21 cellular contexts compared by ENCODE assay signal in genomic region chr1:201807958-201808632, GRCh38. TPM values are rescaled to one million over a fixed set of nuclear protein-coding genes. Genes with fewer than 3 reads are reported as not detected.
DNase-seq lines count a peak whose midpoint lies in the region; ATAC-seq and TF ChIP-seq lines count a peak whose summit lies in the region.
"Had no signal": no experiment of that assay in that cellular context is flagged by ENCODE, and none has a peak within 500 bp of the region (broad histone marks: within the 10 kb centered on the region; RNA-seq: fewer than 3 reads in every experiment).

No MANE protein-coding gene starts in this region.

- intact Hi-C loops in left ventricle myocardium superior (cut with micrococcal nuclease) = no loop called here

- H3K4me1 Mint-ChIP-seq in T-helper 17 cell (peaks cover 2% of the 10 kb centered on the region), endothelial cell (ENCODE audit: unreplicated experiment) (peaks cover 11% of the 10 kb centered on the region), HFFc6 (ENCODE audit: low read depth) (peaks cover 6% of the 10 kb centered on the region; the same call in 1 of the 2 replicates)

- CTCF ChIA-PET in HEK293 (lab: Yijun Ruan, JAX) = interaction anchor here (0.5 to 2.0 kb wide), 4 partner anchors 12 to 206 kb away, joined by 3 to 7 read pairs (median 6); no protein-coding TSS in a partner anchor

- no peak for TF ChIP-seq CTCF in HEK293 (tag by site-specific recombination; IDR thresholded peaks at IDR 0.05)
- TF ChIP-seq CTCF in endothelial cell (IDR thresholded peaks at IDR 0.05; ENCODE audit: unreplicated experiment) = no peak
- TF ChIP-seq CTCF in HFFc6 (IDR thresholded peaks at IDR 0.05) = no peak

- no peaks in the 10 kb centered on the region for H3K9me3 Mint-ChIP-seq in endothelial cell (ENCODE audit: unreplicated experiment)
- H3K9me3 Mint-ChIP-seq in HFFc6 = no peaks in the 10 kb centered on the region
- H3K9me3 Mint-ChIP-seq: CD4-positive, alpha-beta T cell had no signal

- POLR2A ChIA-PET in HEK293 (lab: Yijun Ruan, JAX) = no interaction called here

- no peaks in the 10 kb centered on the region for H3K27me3 Mint-ChIP-seq in T-helper 17 cell
- peaks cover 6% of the 10 kb centered on the region for H3K27me3 Mint-ChIP-seq in endothelial cell (ENCODE audit: unreplicated experiment)
- H3K27me3 Mint-ChIP-seq in HFFc6 (ENCODE audit: insufficient read depth) = peaks cover 6% of the 10 kb centered on the region
- H3K27me3 Mint-ChIP-seq: CD4-positive, alpha-beta T cell had no signal

- H3K27ac Mint-ChIP-seq in T-helper 17 cell = peak overlapping the region; percentile 54
- no peak overlapping the region for H3K27ac Mint-ChIP-seq in endothelial cell (ENCODE audit: unreplicated experiment)
- no peak overlapping the region; the same call in 1 of the 2 replicates for H3K27ac Mint-ChIP-seq in HFFc6
- H3K27ac Mint-ChIP-seq: CD4-positive, alpha-beta T cell had no signal

- no peak overlapping the region for H3K27ac ChIP-seq in HEK293 (ENCODE audit: extremely low read depth, low read depth, low read length)
- H3K27ac ChIP-seq: BLaER1, GM23248, RWPE1 had no signal

- H3K4me3 Mint-ChIP-seq in T-helper 17 cell (no peak overlapping the region), endothelial cell (ENCODE audit: unreplicated experiment) (peak overlapping the region; percentile 27), HFFc6 (no peak overlapping the region)
- H3K4me3 Mint-ChIP-seq: CD4-positive, alpha-beta T cell had no signal

- no peak overlapping the region for H3K4me3 ChIP-seq in HEK293 (ENCODE audit: low read depth, low read length)
- H3K4me3 ChIP-seq: BLaER1, GM23248 had no signal

- ATAC-seq in T-helper 17 cell = no peak
- ATAC-seq in left ventricle myocardium superior = peak; percentile 84
- no peak for ATAC-seq in HG03045 (IDR thresholded peaks at IDR 0.05; ENCODE audit: unreplicated experiment)
- ATAC-seq: SK-N-SH treated with all-trans-retinoic acid at 6 μM for 48 hours had no signal

- no peaks in the 10 kb centered on the region for H3K4me1 ChIP-seq in HEK293 (ENCODE audit: control insufficient read depth, insufficient read depth, low read length)
- H3K4me1 ChIP-seq: BLaER1 had no signal

- H3K36me3 ChIP-seq in HEK293 (ENCODE audit: control insufficient read depth in 2 of 2, insufficient read depth in 1 of 2, low read length in 2 of 2) = peaks cover 0 to 80% of the 10 kb centered on the region in 2 experiments; a peak in 2 of 3 replicates

- H3K9me3 ChIP-seq in HEK293 (ENCODE audit: control insufficient read depth, insufficient read depth, low read depth, low read length) (no peaks in the 10 kb centered on the region), T-helper 17 cell (ENCODE audit: control insufficient read depth, low read length, poor library complexity, severe bottlenecking) (no peaks in the 10 kb centered on the region)
- H3K9me3 ChIP-seq: BLaER1 had no signal

- peaks cover 18% of the 10 kb centered on the region for H3K36me3 Mint-ChIP-seq in T-helper 17 cell (ENCODE audit: low read depth)
- H3K36me3 Mint-ChIP-seq in endothelial cell (ENCODE audit: low read depth, unreplicated experiment) = peaks cover 67% of the 10 kb centered on the region
- H3K36me3 Mint-ChIP-seq in HFFc6 (ENCODE audit: low read depth) = peaks cover 68% of the 10 kb centered on the region

- DNase-seq in T-helper 17 cell (no peak), endothelial cell (ENCODE audit: low spot score) (no peak), left ventricle myocardium superior (peak; percentile 76), NCI-H345 (lab: John Stamatoyannopoulos, UW) (no peak), HFFc6 (no peak)
- DNase-seq: CD4-positive, alpha-beta T cell; COR-L47; DMS 273 treated with DMSO at 0.1 percent for 48 hours; GDM1; GM23248; HCEC 1CT; NCI-H1092; NCI-H1436 treated with DMSO at 0.1 percent for 48 hours; NCI-H1930; NCI-H510A; NK-92 treated with Interleukin-12 subunit alpha and Interleukin-12 subunit beta, amount 100 ng/mL, for 24 hours had no signal

TF ChIP-seq in HEK293, 187 proteins besides CTCF, POLR2A, EP300 and RAD21:
- TF ChIP-seq ZNF362 (tag by site-specific recombination; IDR thresholded peaks at IDR 0.05) (no peak), REST (tag by site-specific recombination; IDR thresholded peaks at IDR 0.05) (no peak), EGR2 (tag by site-specific recombination; IDR thresholded peaks at IDR 0.05; ENCODE audit: low read depth) (0 out of 2 replicates have a peak, but pooled peaks have one; percentile 3), ZFHX2 (tag by site-specific recombination; conservative IDR thresholded peaks at IDR 0.05) (0 out of 2 replicates have a peak, but pooled peaks have one; percentile 15), ZNF2 (tag by site-specific recombination; IDR thresholded peaks at IDR 0.05) (no peak), TCF7L2 (IDR thresholded peaks at IDR 0.05; ENCODE audit: borderline replicate concordance, low read depth, low read length) (no peak), ZNF510 (tag by site-specific recombination; IDR thresholded peaks at IDR 0.05; ENCODE audit: insufficient replicate concordance) (no peak), ZNF140 (tag by site-specific recombination; IDR thresholded peaks at IDR 0.05) (no peak), ZNF155 (tag by site-specific recombination; IDR thresholded peaks at IDR 0.05) (no peak), ZNF544 (tag by site-specific recombination; IDR thresholded peaks at IDR 0.05) (no peak), KLF10 (tag by site-specific recombination; IDR thresholded peaks at IDR 0.05) (no peak), BCL6B (tag by site-specific recombination; IDR thresholded peaks at IDR 0.05) (no peak), WT1 (tag by site-specific recombination; IDR thresholded peaks at IDR 0.05) (no peak), KLF16 (tag by site-specific recombination; IDR thresholded peaks at IDR 0.05) (no peak), ZSCAN4 (tag by site-specific recombination; IDR thresholded peaks at IDR 0.05) (no peak), ZNF184 (tag by site-specific recombination; IDR thresholded peaks at IDR 0.05) (no peak)

RNA-seq across cellular contexts. Expression of gene IPO9, which starts 20.9 kb away (rescaled TPM):
- 10 to 100 TPM; 24.0 to 29.3 TPM for total RNA-seq in T-helper 17 cell
- total RNA-seq in endothelial cell (ENCODE audit: unreplicated experiment) = 69.5 TPM
- total RNA-seq in left ventricle myocardium superior = 22.1 TPM
- 10 to 100 TPM; 54.1 to 77.8 (median 63.6) TPM for total RNA-seq in HFFc6 (2021; fragmentation: NEBNext Ultra II Directional; extraction: Animal tissue kit (Norgen Biotek cat#: 25700))
